17 cellular contexts compared by ENCODE assay signal in the genomic region with DNA sequence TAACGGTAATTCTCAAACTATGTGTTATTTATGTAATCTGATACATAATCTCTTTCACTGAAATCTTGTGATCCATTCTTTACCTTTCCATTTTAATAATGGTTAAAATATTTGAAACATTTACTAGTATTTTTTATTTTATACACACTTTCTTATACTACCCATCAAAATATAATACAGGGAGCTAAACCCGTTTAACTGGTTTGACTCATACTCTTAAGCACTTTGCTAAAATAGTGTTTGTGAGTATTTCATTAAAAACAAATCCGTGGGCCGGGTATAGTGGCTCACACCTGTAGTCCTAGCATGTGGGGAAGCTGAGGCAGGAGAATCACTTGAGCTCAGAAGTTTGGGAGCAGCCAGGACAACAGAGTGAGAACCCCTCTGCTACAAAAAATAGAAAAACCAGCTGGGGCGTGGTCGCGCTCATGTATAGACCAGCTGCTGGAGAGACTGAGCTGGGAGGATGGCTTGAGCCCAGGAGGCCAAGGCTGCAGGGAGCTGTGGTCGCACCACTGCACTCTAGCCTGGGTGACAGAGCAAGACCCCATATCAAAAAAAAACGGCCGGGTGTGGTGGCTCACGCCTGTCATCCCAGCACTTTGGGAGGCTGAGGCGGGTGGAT. TPM values are rescaled to one million over a fixed set of nuclear protein-coding genes. Genes with fewer than 3 reads are reported as not detected.
DNase-seq lines count a peak whose midpoint lies in the region; ATAC-seq, FAIRE-seq and TF ChIP-seq lines count a peak whose summit lies in the region.
"Had no signal": no experiment of that assay in that cellular context is flagged by ENCODE, and none has a peak within 500 bp of the region (broad histone marks: within the 10 kb centered on the region; RNA-seq: fewer than 3 reads in every experiment).

No MANE protein-coding gene starts in this region.

- H3K9me3 Mint-ChIP-seq in activated CD4-positive, alpha-beta T cell treated with anti-CD3 and anti-CD28 coated beads for 36 hours (ENCODE audit: low read depth): no peaks in the 10 kb centered on the region

- no peaks in the 10 kb centered on the region for H3K9me2 ChIP-seq in MM.1S (replicated peaks; ENCODE audit: insufficient read depth, low read length)

- no peak overlapping the region for H3K4me3 Mint-ChIP-seq in activated CD4-positive, alpha-beta T cell treated with anti-CD3 and anti-CD28 coated beads for 36 hours
- H3K4me3 Mint-ChIP-seq: CD14-positive monocyte had no signal

- H3K79me2 ChIP-seq in MM.1S (ENCODE audit: low read length): no peaks in the 10 kb centered on the region

- peaks cover 8% of the 10 kb centered on the region for H3K36me3 Mint-ChIP-seq in activated CD4-positive, alpha-beta T cell treated with anti-CD3 and anti-CD28 coated beads for 36 hours (ENCODE audit: low read depth)

- POLR2A ChIA-PET in activated CD4-positive, alpha-beta T cell treated with anti-CD3 and anti-CD28 coated beads for 36 hours (lab: Charles Lee): no interaction called here

- no peak overlapping the region for H3K4me2 ChIP-seq in MM.1S (ENCODE audit: low read depth, low read length)

- DNase-seq in NCI-H748 (lab: John Stamatoyannopoulos, UW; ENCODE audit: unreplicated experiment) (peak; percentile 52), NCI-H748 treated with DMSO at 0.1 percent for 48 hours (lab: John Stamatoyannopoulos, UW) (no peak), bronchial epithelial cell (ENCODE audit: low read depth) (peak; percentile 71), mesenteric fat pad (ENCODE audit: low spot score) (peak; percentile 57), NCI-H1092 treated with DMSO at 0.1 percent for 48 hours (lab: John Stamatoyannopoulos, UW) (no peak), MM.1S (no peak), left ventricle myocardium inferior (no peak)
- DNase-seq in activated CD4-positive, alpha-beta T cell treated with anti-CD3 and anti-CD28 coated beads for 36 hours: no peak
- DNase-seq: 8988T, NCI-H2107, NCI-H69 had no signal

- H3K27me3 ChIP-seq in bronchial epithelial cell (ENCODE audit: control insufficient read depth, insufficient read depth, low read length) (no peaks in the 10 kb centered on the region), MM.1S (replicated peaks; ENCODE audit: insufficient read depth, low read length) (no peaks in the 10 kb centered on the region), left ventricle myocardium inferior (ENCODE audit: low read depth) (no peaks in the 10 kb centered on the region)

- H3K9me3 ChIP-seq in MM.1S (replicated peaks; ENCODE audit: insufficient read depth, low read length): no peaks in the 10 kb centered on the region
- no peaks in the 10 kb centered on the region for H3K9me3 ChIP-seq in left ventricle myocardium inferior (replicated peaks)
- H3K9me3 ChIP-seq: HAP-1 had no signal

- H3K4me3 ChIP-seq in bronchial epithelial cell (ENCODE audit: low read depth, low read length) (no peak overlapping the region), MM.1S (ENCODE audit: low read length) (no peak overlapping the region), left ventricle myocardium inferior (no peak overlapping the region)
- H3K4me3 ChIP-seq: GM12878, HAP-1 had no signal

- no peaks in the 10 kb centered on the region for H4K20me1 ChIP-seq in MM.1S (ENCODE audit: insufficient read depth, low read length)

- H3K27ac Mint-ChIP-seq in activated CD4-positive, alpha-beta T cell treated with anti-CD3 and anti-CD28 coated beads for 36 hours: no peak overlapping the region
- H3K27ac Mint-ChIP-seq: CD14-positive monocyte had no signal

- TF ChIP-seq CTCF in bronchial epithelial cell (IDR thresholded peaks at IDR 0.05; ENCODE audit: insufficient read depth, low read length, severe bottlenecking) (no peak), MM.1S (IDR thresholded peaks at IDR 0.05; ENCODE audit: low read length) (no peak), left ventricle myocardium inferior (IDR thresholded peaks at IDR 0.05; ENCODE audit: borderline replicate concordance) (no peak)

- ATAC-seq in activated CD4-positive, alpha-beta T cell treated with anti-CD3 and anti-CD28 coated beads for 36 hours: no peak
- ATAC-seq: GM12878 had no signal

- H3K9ac ChIP-seq in MM.1S (ENCODE audit: low read length): no peak overlapping the region

- no peaks in the 10 kb centered on the region for H3K27me3 Mint-ChIP-seq in activated CD4-positive, alpha-beta T cell treated with anti-CD3 and anti-CD28 coated beads for 36 hours

- H3K27ac ChIP-seq in MM.1S (ENCODE audit: low read length) (no peak overlapping the region), left ventricle myocardium inferior (replicated peaks) (no peak overlapping the region)

- CTCF ChIA-PET in activated CD4-positive, alpha-beta T cell treated with anti-CD3 and anti-CD28 coated beads for 36 hours (lab: Charles Lee): interaction anchor here (0.5 kb wide), 1 partner anchor 116 kb away, joined by 3 read pairs; no protein-coding TSS in a partner anchor

- H3K36me3 ChIP-seq in bronchial epithelial cell (ENCODE audit: control insufficient read depth, insufficient read depth, low read length) (peaks cover 23% of the 10 kb centered on the region), MM.1S (replicated peaks; ENCODE audit: insufficient read depth, low read length) (no peaks in the 10 kb centered on the region), left ventricle myocardium inferior (peaks cover 43% of the 10 kb centered on the region)

- H3K4me1 Mint-ChIP-seq in activated CD4-positive, alpha-beta T cell treated with anti-CD3 and anti-CD28 coated beads for 36 hours: no peaks in the 10 kb centered on the region

- H2AFZ ChIP-seq in MM.1S (ENCODE audit: low read length): no peak overlapping the region

- H3F3A ChIP-seq in MM.1S (ENCODE audit: insufficient read depth, low read length): no peaks in the 10 kb centered on the region

- no peak for FAIRE-seq in bronchial epithelial cell (lab: Jason Lieb, UNC)
- FAIRE-seq: GM12878, GM18507, HTR-8/SVneo, RCC 7860 had no signal

- intact Hi-C loops in left ventricle myocardium inferior (cut with micrococcal nuclease): no loop called here
- intact Hi-C loops in activated CD4-positive, alpha-beta T cell treated with anti-CD3 and anti-CD28 coated beads for 36 hours (cut with DNase I, micrococcal nuclease): no loop called here

- H3K4me1 ChIP-seq in MM.1S (ENCODE audit: low read length): no peaks in the 10 kb centered on the region
- peaks cover 19% of the 10 kb centered on the region for H3K4me1 ChIP-seq in left ventricle myocardium inferior
- H3K4me1 ChIP-seq: HAP-1 had no signal

RNA-seq across cellular contexts. Expression of a gene that starts 43.8 kb away (rescaled TPM):
- total RNA-seq in bronchial epithelial cell: 14.2 and 16.3 TPM in 2 replicates
- total RNA-seq in mesenteric fat pad: 21.7 TPM
- total RNA-seq in left ventricle myocardium inferior: 196 TPM
- 10 to 100 TPM; 12.1 to 15.3 TPM for total RNA-seq in activated CD4-positive, alpha-beta T cell treated with anti-CD3 and anti-CD28 coated beads for 36 hours

RNA-seq across cellular contexts. Expression of a gene that starts 50.2 kb away (rescaled TPM):
- total RNA-seq in bronchial epithelial cell (32.6 and 35.8 TPM in 2 replicates), mesenteric fat pad (66.4 TPM), left ventricle myocardium inferior (48.7 TPM)
- total RNA-seq in activated CD4-positive, alpha-beta T cell treated with anti-CD3 and anti-CD28 coated beads for 36 hours: 100 to 1,000 TPM; 159 to 175 TPM

Comparison
In these comparisons a context has a peak if more than half of its experiments do, and no peak if none do; other contexts are left out.
1. DNase-seq: peak in NCI-H748 (single experiment), bronchial epithelial cell (single experiment) and mesenteric fat pad (single experiment); none in NCI-H748 treated with DMSO at 0.1 percent for 48 hours (single experiment), NCI-H1092 treated with DMSO at 0.1 percent for 48 hours (single experiment), MM.1S (single experiment), left ventricle myocardium inferior (single experiment) and activated CD4-positive, alpha-beta T cell treated with anti-CD3 and anti-CD28 coated beads for 36 hours (single experiment).